23 cellular contexts compared by ENCODE assay signal in the genomic region with DNA sequence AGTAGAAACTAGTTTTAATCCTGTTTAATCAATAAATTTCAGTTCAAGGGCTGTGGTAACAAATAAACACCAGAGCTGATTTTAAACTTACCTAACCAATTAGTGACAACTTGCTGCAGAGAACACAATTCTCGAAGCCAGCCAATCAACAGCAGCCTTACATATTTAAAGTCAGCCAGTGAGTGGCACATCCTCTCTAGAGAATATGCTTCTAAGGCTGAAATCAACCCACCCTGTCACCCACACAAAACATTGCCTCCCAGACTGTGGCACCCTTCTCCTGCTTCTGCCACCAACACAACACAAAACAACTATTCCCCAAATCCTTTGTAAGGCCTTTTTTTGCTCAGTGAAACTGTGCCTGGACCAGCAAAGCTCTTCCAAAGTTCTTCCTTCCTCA.
"Had no signal": no experiment of that assay in that cellular context is flagged by ENCODE, and none has a peak within 500 bp of the region (broad histone marks: within the 10 kb centered on the region; RNA-seq: fewer than 3 reads in every experiment).

No MANE protein-coding gene starts in this region.

- H3K9me3 ChIP-seq: body of pancreas, ovary, psoas muscle, right atrium auricular region, tibial artery had no signal

- H3K27me3 ChIP-seq: body of pancreas, cardiac muscle cell, ovary, right atrium auricular region, tibial artery had no signal

- DNase-seq: activated CD4-positive, alpha-beta memory T cell treated with anti-CD3 and anti-CD28 coated beads, Interleukin-2, amount 10 ng/mL, durations not matched to agents 7 days and 5 days; activated CD4-positive, alpha-beta T cell treated with anti-CD3 and anti-CD28 coated beads for 4 hours; activated CD4-positive, CD25-positive, alpha-beta regulatory T cell; activated gamma-delta T cell; activated naive CD4-positive, alpha-beta T cell treated with anti-CD3 and anti-CD28 coated beads, Interleukin-2, amount 50 U/mL, for 16 hours; activated naive CD8-positive, alpha-beta T cell treated with anti-CD3 and anti-CD28 coated beads, Interleukin-2, amount 50 U/mL, for 24 hours; anterior cingulate cortex; body of pancreas; effector CD8-positive, alpha-beta T cell; erythroblast; foreskin keratinocyte; naive thymus-derived CD8-positive, alpha-beta T cell; ovary; psoas muscle; stimulated activated CD4-positive, alpha-beta T cell treated with anti-CD3 and anti-CD28 coated beads, Interleukin-12 subunit alpha, Interleukin-12 subunit beta, amount 100 ng/mL, for 4 hours; stimulated activated CD4-positive, alpha-beta T cell treated with anti-CD3 and anti-CD28 coated beads, Interleukin-4, amount 100 ng/mL, for 4 hours; substantia nigra; T-helper 17 cell; tibial artery had no signal

- ATAC-seq: activated naive CD8-positive, alpha-beta T cell treated with anti-CD3 and anti-CD28 coated beads, Interleukin-2, amount 50 U/mL, for 24 hours; body of pancreas; foreskin keratinocyte; naive thymus-derived CD8-positive, alpha-beta T cell; psoas muscle; T-helper 17 cell had no signal

- H3K27ac ChIP-seq: body of pancreas, cardiac muscle cell, foreskin keratinocyte, ovary, right atrium auricular region had no signal

- H3K4me1 ChIP-seq: foreskin keratinocyte had no signal

- FAIRE-seq: keratinocyte had no signal

- H3K36me3 ChIP-seq: cardiac muscle cell, ovary, right atrium auricular region, tibial artery had no signal

- H3K4me3 ChIP-seq: body of pancreas, cardiac muscle cell, lung, ovary, psoas muscle, right atrium auricular region, tibial artery had no signal
